In genomic region chr14:99915305-99916090, GRCh38 we compare ENCODE assay signal across 23 cellular contexts.
"Had no signal": no experiment of that assay in that cellular context is flagged by ENCODE, and none has a peak within 500 bp of the region (broad histone marks: within the 10 kb centered on the region; RNA-seq: fewer than 3 reads in every experiment).

No MANE protein-coding gene starts in this region.

- H3K9me3 ChIP-seq: MG63, SJSA1 had no signal

- DNase-seq: Karpas-422, KG1, MG63, NCI-H1092, NCI-H1105 treated with DMSO at 0.1 percent for 48 hours, NCI-H1417 treated with DMSO at 0.1 percent for 48 hours, NCI-H146, NCI-H1694 treated with DMSO at 0.1 percent for 48 hours, NCI-H1930, NCI-H2081 treated with DMSO at 0.1 percent for 48 hours, NCI-H2171, NCI-H226, NCI-H446, NCI-H510A, NCI-H524 treated with DMSO at 0.1 percent for 48 hours, NCI-H69, NCI-H774, Right ventricle myocardium superior, RPMI8226, SIG-M5 had no signal

- H3K27ac ChIP-seq: HL-60, SJSA1, SK-N-MC had no signal

- H3K27me3 ChIP-seq: MG63, SJSA1 had no signal

- H3K36me3 ChIP-seq: MG63 had no signal

- H3K4me3 ChIP-seq: MG63, SJSA1, SK-N-MC had no signal
